ENCODE assay signal across 8 cellular contexts in genomic region chr9:122125158-122125890, GRCh38. TPM values are rescaled to one million over a fixed set of nuclear protein-coding genes. Genes with fewer than 3 reads are reported as not detected.
DNase-seq lines count a peak whose midpoint lies in the region; ATAC-seq, FAIRE-seq and TF ChIP-seq lines count a peak whose summit lies in the region.

No MANE protein-coding gene starts in this region.

- in situ Hi-C loops in astrocyte of the spinal cord (cut with HindIII; ENCODE audit: low sequenced_read_pairs) = loop anchor here (10.0 kb wide), 1 partner anchor 229 kb away; no protein-coding TSS in a partner anchor

- H3K36me3 ChIP-seq in small intestine (ENCODE audit: control insufficient read depth in 2 of 2, insufficient read depth in 2 of 2, low read length in 2 of 2) = no peaks in the 10 kb centered on the region

- no peaks in the 10 kb centered on the region for H3K4me1 ChIP-seq in small intestine (ENCODE audit: control insufficient read depth in 2 of 2, insufficient read depth in 1 of 2, low read depth in 1 of 2, low read length in 1 of 2)

- POLR2A ChIA-PET in HEK293T (lab: Yijun Ruan, JAX) = interaction anchor here (0.6 to 1.1 kb wide), 2 partner anchors 29 to 579 kb away, joined by 3 to 5 read pairs; no protein-coding TSS in a partner anchor

- H3K9me3 ChIP-seq in small intestine (ENCODE audit: control insufficient read depth, low read depth) = no peaks in the 10 kb centered on the region

- H3K27me3 ChIP-seq in small intestine (ENCODE audit: control insufficient read depth in 2 of 2, insufficient read depth in 2 of 2, low read length in 2 of 2) = peaks cover 0 to 9% of the 10 kb centered on the region in 2 donors

- H3K4me3 ChIP-seq in astrocyte of the spinal cord (ENCODE audit: low read depth, low read length) (no peak overlapping the region), small intestine (ENCODE audit: low read depth in 1 of 2, low read length in 2 of 2) (no peak overlapping the region)

- TF ChIP-seq CTCF in astrocyte of the spinal cord (IDR thresholded peaks at IDR 0.05; ENCODE audit: low read depth, low read length) = peak; percentile 96

- ATAC-seq in HG02840 (IDR thresholded peaks at IDR 0.05; ENCODE audit: low FRiP score, unreplicated experiment) = no peak

- no peak for FAIRE-seq in small intestine (lab: Jason Lieb, UNC)

- WGBS in small intestine, 3 donors = 10 to 19% (median 12%) methylated on average over 13 of the region's 13 CpGs

- H3K27ac ChIP-seq in small intestine (ENCODE audit: low read depth in 1 of 2, low read length in 1 of 2) = no peak overlapping the region

- CTCF ChIA-PET in HEK293T (lab: Yijun Ruan, JAX) = interaction anchor here (0.5 to 4.6 kb wide), 13 partner anchors 9 to 232 kb away, joined by 3 to 55 read pairs (median 5); partner anchors contain the start of genes MRRF and RBM18

- DNase-seq in DMS153 treated with DMSO at 0.1 percent for 48 hours (lab: John Stamatoyannopoulos, UW; ENCODE audit: unreplicated experiment) (peak; percentile 22), HEK293T (ENCODE audit: extremely low spot score) (peak; percentile 82), NCI-H2029 (lab: John Stamatoyannopoulos, UW) (peak; percentile 39), UCSD-AML1 (lab: John Stamatoyannopoulos, UW; ENCODE audit: unreplicated experiment) (peak; percentile 85), astrocyte of the spinal cord (ENCODE audit: low read depth, low spot score) (peak; percentile 75), hypothalamus (lab: John Stamatoyannopoulos, UW) (peak in 50 of 51 donors; percentile 4 to 94 (median 73)), small intestine (peak; percentile 71)

TF ChIP-seq in HEK293T, 16 proteins besides CTCF, POLR2A, EP300 and RAD21:
- TF ChIP-seq CTBP1 (IDR thresholded peaks at IDR 0.05; ENCODE audit: borderline replicate concordance) (no peak), L3MBTL2 (conservative IDR thresholded peaks at IDR 0.05) (no peak), PKNOX1 (IDR thresholded peaks at IDR 0.05) (no peak), LEF1 (IDR thresholded peaks at IDR 0.05; ENCODE audit: borderline replicate concordance) (no peak), SP1 (IDR thresholded peaks at IDR 0.05) (no peak), ELF4 (IDR thresholded peaks at IDR 0.05) (no peak), FOXA1 (IDR thresholded peaks at IDR 0.05) (no peak), TARDBP (IDR thresholded peaks at IDR 0.05) (no peak), BHLHE40 (IDR thresholded peaks at IDR 0.05; ENCODE audit: borderline replicate concordance) (no peak), ZNF384 (IDR thresholded peaks at IDR 0.05) (no peak), HDGF (IDR thresholded peaks at IDR 0.05; ENCODE audit: borderline replicate concordance) (no peak), FOXM1 (IDR thresholded peaks at IDR 0.05; ENCODE audit: borderline replicate concordance) (no peak)

RNA-seq across cellular contexts. Expression of gene TTLL11, which starts 32.2 kb away (rescaled TPM):
- polyA plus RNA-seq in small intestine = 1 to 10 TPM; 3.2 to 4.8 (median 4.0) TPM

RNA-seq across cellular contexts. Expression of gene NDUFA8, which starts 34.3 kb away (rescaled TPM):
- 100 to 1,000 TPM; 105 to 188 (median 108) TPM for polyA plus RNA-seq in small intestine

RNA-seq across cellular contexts. Expression of gene MORN5, which starts 34.4 kb away (rescaled TPM):
- polyA plus RNA-seq in small intestine = not detected

Comparison
In these comparisons a context has a peak if more than half of its experiments do, and no peak if none do; other contexts are left out.
1. DNase-seq: peak in every context shown above with its lines; median percentile 85 in UCSD-AML1; 82 in HEK293T; 75 in astrocyte of the spinal cord; 73 in hypothalamus; 71 in small intestine; 39 in NCI-H2029; 22 in DMS153 treated with DMSO at 0.1 percent for 48 hours.